40 cellular contexts compared by ENCODE assay signal in the genomic region with DNA sequence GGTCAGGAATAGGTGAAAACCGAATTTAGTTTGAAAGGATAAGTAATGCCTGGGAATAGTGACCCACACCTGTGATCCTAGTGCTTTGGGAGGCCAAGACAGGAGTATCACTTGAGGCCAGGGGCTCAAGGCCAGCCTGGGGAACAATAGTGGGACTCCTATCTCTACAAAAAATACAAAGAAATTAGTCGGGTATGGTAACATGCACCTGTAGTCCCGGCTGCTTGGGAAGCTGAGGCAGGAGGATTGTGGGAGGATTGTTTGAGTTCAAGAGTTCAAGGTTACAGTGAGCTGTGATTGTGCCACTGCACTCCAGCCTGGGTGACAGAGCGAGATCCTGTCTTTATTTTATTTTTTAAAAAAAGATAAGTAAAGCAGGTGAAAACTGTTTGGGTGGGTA.
"Had no signal": no experiment of that assay in that cellular context is flagged by ENCODE, and none has a peak within 500 bp of the region (broad histone marks: within the 10 kb centered on the region; RNA-seq: fewer than 3 reads in every experiment).

No MANE protein-coding gene starts in this region.

- H3K4me1 Mint-ChIP-seq: activated naive CD4-positive, alpha-beta T cell treated with anti-CD3 and anti-CD28 coated beads, Interleukin-2, amount 50 U/mL, for 24 hours had no signal

- H3K9me3 ChIP-seq: adrenal gland, ascending aorta, body of pancreas, breast epithelium had no signal

- H3K9me3 Mint-ChIP-seq: activated naive CD4-positive, alpha-beta T cell treated with anti-CD3 and anti-CD28 coated beads, Interleukin-2, amount 10 ng/mL, durations not matched to agents 7 days and 5 days; activated naive CD4-positive, alpha-beta T cell treated with anti-CD3 and anti-CD28 coated beads, Interleukin-2, amount 50 U/mL, for 24 hours; activated naive CD4-positive, alpha-beta T cell treated with anti-CD3 and anti-CD28 coated beads, Interleukin-2, amount 50 U/mL, for 72 hours; activated naive CD8-positive, alpha-beta T cell treated with anti-CD3 and anti-CD28 coated beads for 36 hours; activated T-cell treated with anti-CD3 and anti-CD28 coated beads, Interleukin-2, amount 50 U/mL, for 24 hours; activated T-cell treated with anti-CD3 and anti-CD28 coated beads, Interleukin-2, amount 50 U/mL, for 4 hours; activated T-helper 17 cell treated with anti-CD3 and anti-CD28 coated beads, Interleukin-2, amount 50 U/mL, for 72 hours; activated T-helper 2 cell treated with anti-CD3 and anti-CD28 coated beads, Interferon-gamma antibody, Interleukin-2, Interleukin-4, amounts not matched to agents 10 μg/mL and 5 μg/mL and 100 μg/mL, durations not matched to agents 14 hours and 24 hours and 36 hours; central memory CD8-positive, alpha-beta T cell had no signal

- H3K27me3 ChIP-seq: adrenal gland, ascending aorta, body of pancreas, brain microvascular endothelial cell, breast epithelium, cardiac muscle cell had no signal

- DNase-seq: activated effector memory CD4-positive, alpha-beta T cell treated with anti-CD3 and anti-CD28 coated beads, Interleukin-2, amount 50 U/mL, for 16 hours; activated effector memory CD4-positive, alpha-beta T cell treated with Interleukin-2 at 50 U/mL for 16 hours; activated gamma-delta T cell; activated gamma-delta T cell treated with Interleukin-2 at 50 U/mL for 16 hours; activated naive CD4-positive, alpha-beta T cell; activated naive CD4-positive, alpha-beta T cell treated with anti-CD3 and anti-CD28 coated beads for 36 hours; activated naive CD4-positive, alpha-beta T cell treated with anti-CD3 and anti-CD28 coated beads, Interleukin-2, amount 10 ng/mL, durations not matched to agents 7 days and 5 days; activated naive CD4-positive, alpha-beta T cell treated with anti-CD3 and anti-CD28 coated beads, Interleukin-2, amount 50 U/mL, for 16 hours; activated naive CD4-positive, alpha-beta T cell treated with Interleukin-2 at 50 U/mL for 16 hours; activated naive CD8-positive, alpha-beta T cell treated with anti-CD3 and anti-CD28 coated beads for 36 hours; activated naive CD8-positive, alpha-beta T cell treated with anti-CD3 and anti-CD28 coated beads, Interleukin-2, amount 10 ng/mL, durations not matched to agents 7 days and 5 days; activated naive CD8-positive, alpha-beta T cell treated with anti-CD3 and anti-CD28 coated beads, Interleukin-2, amount 50 U/mL, for 24 hours; activated T-cell treated with anti-CD3 and anti-CD28 coated beads for 4 hours; activated T-cell treated with anti-CD3 and anti-CD28 coated beads, Interleukin-2, amount 50 U/mL, for 1 hour; activated T-cell treated with anti-CD3 and anti-CD28 coated beads, Interleukin-2, amount 50 U/mL, for 24 hours; activated T-cell treated with anti-CD3 and anti-CD28 coated beads, Interleukin-2, amount 50 U/mL, for 4 hours; activated T-cell treated with anti-CD3 and anti-CD28 coated beads, Interleukin-2, amount 50 U/mL, for 48 hours; activated T-cell treated with anti-CD3 and anti-CD28 coated beads, Interleukin-2, amount 50 U/mL, for 72 hours; adrenal gland; amniotic stem cell; amygdala; anterior cingulate cortex; aorta; body of pancreas; brain microvascular endothelial cell; caudate nucleus; central memory CD4-positive, alpha-beta T cell had no signal

- ATAC-seq: activated naive CD4-positive, alpha-beta T cell treated with anti-CD3 and anti-CD28 coated beads, Interleukin-2, amount 50 U/mL, for 72 hours; activated naive CD8-positive, alpha-beta T cell treated with anti-CD3 and anti-CD28 coated beads, Interleukin-2, amount 50 U/mL, for 24 hours; activated T-cell treated with anti-CD3 and anti-CD28 coated beads, Interleukin-2, amount 50 U/mL, for 4 hours; activated T-cell treated with anti-CD3 and anti-CD28 coated beads, Interleukin-2, amount 50 U/mL, for 72 hours; activated T-helper 17 cell treated with anti-CD3 and anti-CD28 coated beads, Interleukin-2, amount 50 U/mL, for 72 hours; body of pancreas had no signal

- H3K4me1 ChIP-seq: ascending aorta, breast epithelium had no signal

- H3K27ac Mint-ChIP-seq: activated naive CD4-positive, alpha-beta T cell treated with anti-CD3 and anti-CD28 coated beads for 36 hours; activated naive CD4-positive, alpha-beta T cell treated with anti-CD3 and anti-CD28 coated beads, Interleukin-2, amount 10 ng/mL, durations not matched to agents 7 days and 5 days; activated naive CD4-positive, alpha-beta T cell treated with anti-CD3 and anti-CD28 coated beads, Interleukin-2, amount 50 U/mL, for 24 hours; activated naive CD4-positive, alpha-beta T cell treated with anti-CD3 and anti-CD28 coated beads, Interleukin-2, amount 50 U/mL, for 72 hours; activated naive CD8-positive, alpha-beta T cell; activated naive CD8-positive, alpha-beta T cell treated with anti-CD3 and anti-CD28 coated beads for 36 hours; activated naive CD8-positive, alpha-beta T cell treated with anti-CD3 and anti-CD28 coated beads, Interleukin-2, amount 10 ng/mL, durations not matched to agents 7 days and 5 days; activated naive CD8-positive, alpha-beta T cell treated with anti-CD3 and anti-CD28 coated beads, Interleukin-2, amount 50 U/mL, for 24 hours; activated T-cell treated with anti-CD3 and anti-CD28 coated beads, Interleukin-2, amount 50 U/mL, for 24 hours; activated T-cell treated with anti-CD3 and anti-CD28 coated beads, Interleukin-2, amount 50 U/mL, for 72 hours; activated T-helper 1 cell treated with anti-CD3 and anti-CD28 coated beads, Interleukin-12 subunit alpha, Interleukin-12 subunit beta, Interleukin-2, Interleukin-4 antibody, amounts not matched to agents 30 ng/mL and 10 ng/mL and 1 ng/mL, durations not matched to agents 14 hours and 24 hours and 36 hours; activated T-helper 17 cell treated with anti-CD3 and anti-CD28 coated beads, Interleukin-2, amount 50 U/mL, for 72 hours; activated T-helper 2 cell treated with anti-CD3 and anti-CD28 coated beads, Interferon-gamma antibody, Interleukin-2, Interleukin-4, amounts not matched to agents 10 μg/mL and 5 μg/mL and 100 μg/mL, durations not matched to agents 14 hours and 24 hours and 36 hours; brain had no signal

- H3K4me3 Mint-ChIP-seq: activated naive CD4-positive, alpha-beta T cell treated with anti-CD3 and anti-CD28 coated beads for 36 hours; activated naive CD4-positive, alpha-beta T cell treated with anti-CD3 and anti-CD28 coated beads, Interleukin-2, amount 10 ng/mL, durations not matched to agents 7 days and 5 days; activated naive CD4-positive, alpha-beta T cell treated with anti-CD3 and anti-CD28 coated beads, Interleukin-2, amount 50 U/mL, for 24 hours; activated naive CD8-positive, alpha-beta T cell; activated naive CD8-positive, alpha-beta T cell treated with anti-CD3 and anti-CD28 coated beads for 36 hours; activated naive CD8-positive, alpha-beta T cell treated with anti-CD3 and anti-CD28 coated beads, Interleukin-2, amount 10 ng/mL, durations not matched to agents 7 days and 5 days; activated naive CD8-positive, alpha-beta T cell treated with anti-CD3 and anti-CD28 coated beads, Interleukin-2, amount 50 U/mL, for 24 hours; activated T-cell treated with anti-CD3 and anti-CD28 coated beads, Interleukin-2, amount 50 U/mL, for 24 hours; activated T-cell treated with anti-CD3 and anti-CD28 coated beads, Interleukin-2, amount 50 U/mL, for 4 hours; activated T-cell treated with anti-CD3 and anti-CD28 coated beads, Interleukin-2, amount 50 U/mL, for 72 hours; activated T-helper 1 cell treated with anti-CD3 and anti-CD28 coated beads, Interleukin-12 subunit alpha, Interleukin-12 subunit beta, Interleukin-2, Interleukin-4 antibody, amounts not matched to agents 30 ng/mL and 10 ng/mL and 1 ng/mL, durations not matched to agents 14 hours and 24 hours and 36 hours; activated T-helper 17 cell treated with anti-CD3 and anti-CD28 coated beads, Interleukin-2, amount 50 U/mL, for 72 hours; central memory CD8-positive, alpha-beta T cell had no signal

- H3K27ac ChIP-seq: adrenal gland, ascending aorta, body of pancreas, brain microvascular endothelial cell, breast epithelium, cardiac muscle cell had no signal

- H3K36me3 Mint-ChIP-seq: activated naive CD8-positive, alpha-beta T cell; activated naive CD8-positive, alpha-beta T cell treated with anti-CD3 and anti-CD28 coated beads, Interleukin-2, amount 10 ng/mL, durations not matched to agents 7 days and 5 days; brain had no signal

- H3K4me3 ChIP-seq: adrenal gland, ascending aorta, body of pancreas, breast epithelium, cardiac muscle cell had no signal

- H3K36me3 ChIP-seq: adrenal gland, ascending aorta, brain microvascular endothelial cell, breast epithelium, cardiac muscle cell had no signal

- FAIRE-seq: astrocyte, bronchial epithelial cell had no signal
